8 cellular contexts compared by ENCODE assay signal in the genomic region with DNA sequence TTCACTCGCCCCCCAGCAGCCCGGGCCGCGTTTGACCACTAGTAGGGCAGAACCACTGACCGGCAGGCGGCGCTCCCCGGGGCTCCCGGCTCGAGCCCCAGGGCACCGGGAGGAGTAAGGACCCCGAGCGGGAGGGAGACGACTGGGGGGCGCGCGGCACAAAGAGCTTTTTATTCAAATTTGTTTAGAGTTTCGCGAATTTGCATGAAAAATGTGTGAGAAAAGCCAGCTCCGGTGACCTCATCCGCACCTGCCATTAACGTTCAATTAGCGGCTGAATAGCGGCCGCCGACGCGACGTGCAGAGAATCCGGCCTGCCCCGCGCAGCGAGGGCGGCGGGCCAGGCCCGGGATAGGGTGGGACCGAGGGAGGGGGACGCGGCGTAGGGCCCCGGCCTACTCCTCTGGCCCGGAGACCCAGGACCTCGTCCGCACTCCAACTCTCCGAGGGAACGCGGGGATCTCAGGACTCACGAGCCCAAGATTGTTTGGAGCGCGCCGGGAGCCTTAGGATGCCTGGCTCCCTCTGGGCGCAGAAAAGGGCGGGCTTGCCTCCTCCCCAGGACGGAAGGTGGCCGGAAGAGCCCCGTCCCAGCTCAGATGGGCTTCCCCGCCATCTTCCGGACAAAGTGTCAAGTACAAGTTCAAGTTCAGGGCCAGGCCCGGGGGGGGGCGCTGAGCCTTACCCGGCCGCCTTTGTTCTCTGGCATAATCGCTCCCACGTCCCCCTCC.
DNase-seq lines count a peak whose midpoint lies in the region; ATAC-seq and TF ChIP-seq lines count a peak whose summit lies in the region.

No MANE protein-coding gene starts in this region.

- no peaks in the 10 kb centered on the region for H3K36me3 ChIP-seq in CD4-positive, CD25-positive, alpha-beta regulatory T cell (ENCODE audit: control insufficient read depth, insufficient read depth, low read length)
- H3K36me3 ChIP-seq in body of pancreas (replicated peaks in 1 of 2; ENCODE audit: insufficient read depth in 1 of 2, low read depth in 2 of 2) (no peaks in the 10 kb centered on the region), kidney epithelial cell (ENCODE audit: control insufficient read depth, insufficient read depth, low read length) (no peaks in the 10 kb centered on the region), subcutaneous abdominal adipose tissue (ENCODE audit: control insufficient read depth in 5 of 5, insufficient read depth in 5 of 5, low read length in 5 of 5) (no peaks in the 10 kb centered on the region)

- H3K9me3 Mint-ChIP-seq in CD4-positive, CD25-positive, alpha-beta regulatory T cell, result peaks cover 0 to 3% (median 0%) of the 10 kb centered on the region in 7 donors

- H3K4me3 Mint-ChIP-seq in CD4-positive, CD25-positive, alpha-beta regulatory T cell, result peak overlapping the region; percentile 35 to 80 (median 72)

- peak in 1 of 2 donors; percentile 40 for ATAC-seq in CD4-positive, CD25-positive, alpha-beta regulatory T cell (ENCODE audit: low read depth in 2 of 2)
- ATAC-seq in GM18868 (IDR thresholded peaks at IDR 0.05; ENCODE audit: unreplicated experiment), result peak; percentile 64
- ATAC-seq in HG03175 (IDR thresholded peaks at IDR 0.05; ENCODE audit: unreplicated experiment), result peak; percentile 63
- ATAC-seq in body of pancreas, result peak; percentile 40

- H3K27me3 Mint-ChIP-seq in CD4-positive, CD25-positive, alpha-beta regulatory T cell, result peaks cover 78% of the 10 kb centered on the region

- H3K27me3 ChIP-seq in CD4-positive, CD25-positive, alpha-beta regulatory T cell (ENCODE audit: control insufficient read depth, insufficient read depth, low read length), result peaks cover 44% of the 10 kb centered on the region
- H3K27me3 ChIP-seq in body of pancreas (peaks cover 0 to 28% of the 10 kb centered on the region in 2 donors), kidney epithelial cell (ENCODE audit: control insufficient read depth, insufficient read depth, low read length) (peaks cover 73% of the 10 kb centered on the region), subcutaneous abdominal adipose tissue (ENCODE audit: control insufficient read depth in 5 of 5, insufficient read depth in 4 of 5, low read length in 5 of 5) (peaks cover 39 to 87% (median 80%) of the 10 kb centered on the region in 5 donors)

- intact Hi-C loops in body of pancreas (cut with DNase I), result no loop called here

- H3K36me3 Mint-ChIP-seq in CD4-positive, CD25-positive, alpha-beta regulatory T cell, result no peaks in the 10 kb centered on the region

- no peak overlapping the region for H3K9ac ChIP-seq in subcutaneous abdominal adipose tissue (ENCODE audit: low read length in 5 of 5)

- H3K4me1 Mint-ChIP-seq in CD4-positive, CD25-positive, alpha-beta regulatory T cell, result peaks cover 0 to 18% (median 2%) of the 10 kb centered on the region in 4 donors

- peak in 1 of 3 donors; percentile 51 for DNase-seq in CD4-positive, CD25-positive, alpha-beta regulatory T cell
- DNase-seq in NCI-H82 (lab: John Stamatoyannopoulos, UW), result peak; percentile 79
- DNase-seq in body of pancreas, result peak in 1 of 4 donors; percentile 37
- DNase-seq in kidney epithelial cell (ENCODE audit: low read depth), result no peak
- DNase-seq in stimulated activated naive CD4-positive, alpha-beta T cell treated with Interleukin-2 at 50 U/mL for 16 hours (lab: John Stamatoyannopoulos, UW), result no peak

- no peak overlapping the region for H3K4me3 ChIP-seq in CD4-positive, CD25-positive, alpha-beta regulatory T cell (ENCODE audit: low read depth, low read length)
- H3K4me3 ChIP-seq in body of pancreas (no peak overlapping the region), kidney epithelial cell (ENCODE audit: low read depth, low read length) (peak overlapping the region; percentile 26), subcutaneous abdominal adipose tissue (ENCODE audit: low read depth in 1 of 5, low read length in 5 of 5) (peak overlapping the region in 3 of 5 donors; percentile 32 to 44 (median 34))

- H3K9me3 ChIP-seq in CD4-positive, CD25-positive, alpha-beta regulatory T cell (ENCODE audit: control insufficient read depth in 2 of 2, low read length in 2 of 2), result no peaks in the 10 kb centered on the region
- no peaks in the 10 kb centered on the region for H3K9me3 ChIP-seq in body of pancreas
- H3K9me3 ChIP-seq in subcutaneous abdominal adipose tissue (ENCODE audit: control insufficient read depth in 5 of 5, low read length in 5 of 5), result no peaks in the 10 kb centered on the region

- H3K4me1 ChIP-seq in CD4-positive, CD25-positive, alpha-beta regulatory T cell (ENCODE audit: control insufficient read depth, insufficient read depth, low read length, poor library complexity, severe bottlenecking), result peaks cover 16% of the 10 kb centered on the region
- H3K4me1 ChIP-seq in body of pancreas (peaks cover 14% of the 10 kb centered on the region), subcutaneous abdominal adipose tissue (ENCODE audit: control insufficient read depth in 5 of 5, insufficient read depth in 5 of 5, low read length in 5 of 5) (peaks cover 0 to 24% (median 13%) of the 10 kb centered on the region in 5 donors)

- H3K27ac ChIP-seq in CD4-positive, CD25-positive, alpha-beta regulatory T cell (ENCODE audit: insufficient read depth, low read length, poor library complexity, severe bottlenecking), result no peak overlapping the region
- H3K27ac ChIP-seq in body of pancreas, result no peak overlapping the region
- H3K27ac ChIP-seq in subcutaneous abdominal adipose tissue (ENCODE audit: low read depth, low read length), result no peak overlapping the region

- 1 to 3% methylated on average over 35 to 54 of the region's 64 CpGs for WGBS in body of pancreas, 2 donors

- TF ChIP-seq POLR2A in body of pancreas (IDR thresholded peaks at IDR 0.05), result no peak

- no peak overlapping the region for H3K27ac Mint-ChIP-seq in CD4-positive, CD25-positive, alpha-beta regulatory T cell

- TF ChIP-seq CTCF in body of pancreas (IDR thresholded peaks at IDR 0.05) (peak in 5 of 7 experiments; percentile 16 to 31 (median 28)), kidney epithelial cell (IDR thresholded peaks at IDR 0.05; ENCODE audit: insufficient read depth, low read length, poor library complexity, severe bottlenecking) (peak; percentile 59)

Comparison
In these comparisons a context has a peak if more than half of its experiments do, and no peak if none do; other contexts are left out.
1. H3K4me3 ChIP-seq: peak in kidney epithelial cell (single experiment) and subcutaneous abdominal adipose tissue (3 of 5); none in CD4-positive, CD25-positive, alpha-beta regulatory T cell (single experiment) and body of pancreas (0 of 2).